1 cellular context compared by ENCODE assay signal in genomic region chr21:45138199-45139002, GRCh38.
A peak's percentile ranks its signal among the peaks of the same experiment; 100 is the strongest.
TF ChIP-seq lines count a peak whose summit lies in the region.

No MANE protein-coding gene starts in this region.

TF ChIP-seq in K562, 482 proteins besides CTCF, POLR2A, EP300 and RAD21 (continued from another document):
- TF ChIP-seq JUND (IDR thresholded peaks at IDR 0.05; ENCODE audit: borderline replicate concordance, low read depth, low read length) (peak; percentile 51), JUND (tag; IDR thresholded peaks at IDR 0.05; ENCODE audit: borderline replicate concordance, low read depth, low read length) (no peak; the same call in 2 of the 3 replicates), GABPA (tag; conservative IDR thresholded peaks at IDR 0.05; ENCODE audit: low read depth) (peak; percentile 60; the same call in 1 of the 2 replicates), ATF7 (IDR thresholded peaks at IDR 0.05) (0 out of 2 replicates have a peak, but pooled peaks have one; percentile 44), SNRNP70 (optimal IDR thresholded peaks at IDR 0.05; ENCODE audit: low read depth, low read length) (no peak), ZNF431 (CRISPR knock-in tag; IDR thresholded peaks at IDR 0.05) (peak; percentile 80), KLF16 (IDR thresholded peaks at IDR 0.05) (peak; percentile 17; the same call in 1 of the 2 replicates), ZNF263 (CRISPR knock-in tag; IDR thresholded peaks at IDR 0.05; ENCODE audit: borderline replicate concordance) (0 out of 2 replicates have a peak, but pooled peaks have one; percentile 37)
- TF ChIP-seq, protein P1, sequence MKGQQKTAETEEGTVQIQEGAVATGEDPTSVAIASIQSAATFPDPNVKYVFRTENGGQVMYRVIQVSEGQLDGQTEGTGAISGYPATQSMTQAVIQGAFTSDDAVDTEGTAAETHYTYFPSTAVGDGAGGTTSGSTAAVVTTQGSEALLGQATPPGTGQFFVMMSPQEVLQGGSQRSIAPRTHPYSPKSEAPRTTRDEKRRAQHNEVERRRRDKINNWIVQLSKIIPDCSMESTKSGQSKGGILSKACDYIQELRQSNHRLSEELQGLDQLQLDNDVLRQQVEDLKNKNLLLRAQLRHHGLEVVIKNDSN (CRISPR knock-in tag; IDR thresholded peaks at IDR 0.05) = peak; percentile 56
- TF ChIP-seq, protein P2, sequence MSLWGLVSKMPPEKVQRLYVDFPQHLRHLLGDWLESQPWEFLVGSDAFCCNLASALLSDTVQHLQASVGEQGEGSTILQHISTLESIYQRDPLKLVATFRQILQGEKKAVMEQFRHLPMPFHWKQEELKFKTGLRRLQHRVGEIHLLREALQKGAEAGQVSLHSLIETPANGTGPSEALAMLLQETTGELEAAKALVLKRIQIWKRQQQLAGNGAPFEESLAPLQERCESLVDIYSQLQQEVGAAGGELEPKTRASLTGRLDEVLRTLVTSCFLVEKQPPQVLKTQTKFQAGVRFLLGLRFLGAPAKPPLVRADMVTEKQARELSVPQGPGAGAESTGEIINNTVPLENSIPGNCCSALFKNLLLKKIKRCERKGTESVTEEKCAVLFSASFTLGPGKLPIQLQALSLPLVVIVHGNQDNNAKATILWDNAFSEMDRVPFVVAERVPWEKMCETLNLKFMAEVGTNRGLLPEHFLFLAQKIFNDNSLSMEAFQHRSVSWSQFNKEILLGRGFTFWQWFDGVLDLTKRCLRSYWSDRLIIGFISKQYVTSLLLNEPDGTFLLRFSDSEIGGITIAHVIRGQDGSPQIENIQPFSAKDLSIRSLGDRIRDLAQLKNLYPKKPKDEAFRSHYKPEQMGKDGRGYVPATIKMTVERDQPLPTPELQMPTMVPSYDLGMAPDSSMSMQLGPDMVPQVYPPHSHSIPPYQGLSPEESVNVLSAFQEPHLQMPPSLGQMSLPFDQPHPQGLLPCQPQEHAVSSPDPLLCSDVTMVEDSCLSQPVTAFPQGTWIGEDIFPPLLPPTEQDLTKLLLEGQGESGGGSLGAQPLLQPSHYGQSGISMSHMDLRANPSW (CRISPR knock-in tag; IDR thresholded peaks at IDR 0.05) = 0 out of 2 replicates have a peak, but pooled peaks have one; percentile 70
- TF ChIP-seq, protein P3, sequence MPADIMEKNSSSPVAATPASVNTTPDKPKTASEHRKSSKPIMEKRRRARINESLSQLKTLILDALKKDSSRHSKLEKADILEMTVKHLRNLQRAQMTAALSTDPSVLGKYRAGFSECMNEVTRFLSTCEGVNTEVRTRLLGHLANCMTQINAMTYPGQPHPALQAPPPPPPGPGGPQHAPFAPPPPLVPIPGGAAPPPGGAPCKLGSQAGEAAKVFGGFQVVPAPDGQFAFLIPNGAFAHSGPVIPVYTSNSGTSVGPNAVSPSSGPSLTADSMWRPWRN (IDR thresholded peaks at IDR 0.05; ENCODE audit: low read depth) = no peak
- TF ChIP-seq, protein P4, sequence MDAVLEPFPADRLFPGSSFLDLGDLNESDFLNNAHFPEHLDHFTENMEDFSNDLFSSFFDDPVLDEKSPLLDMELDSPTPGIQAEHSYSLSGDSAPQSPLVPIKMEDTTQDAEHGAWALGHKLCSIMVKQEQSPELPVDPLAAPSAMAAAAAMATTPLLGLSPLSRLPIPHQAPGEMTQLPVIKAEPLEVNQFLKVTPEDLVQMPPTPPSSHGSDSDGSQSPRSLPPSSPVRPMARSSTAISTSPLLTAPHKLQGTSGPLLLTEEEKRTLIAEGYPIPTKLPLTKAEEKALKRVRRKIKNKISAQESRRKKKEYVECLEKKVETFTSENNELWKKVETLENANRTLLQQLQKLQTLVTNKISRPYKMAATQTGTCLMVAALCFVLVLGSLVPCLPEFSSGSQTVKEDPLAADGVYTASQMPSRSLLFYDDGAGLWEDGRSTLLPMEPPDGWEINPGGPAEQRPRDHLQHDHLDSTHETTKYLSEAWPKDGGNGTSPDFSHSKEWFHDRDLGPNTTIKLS (IDR thresholded peaks at IDR 0.05; ENCODE audit: borderline replicate concordance, low read depth) = peak; percentile 41; the same call in 1 of the 2 replicates
